In genomic region chr17:81518785-81519283, GRCh38 we compare ENCODE assay signal across 8 cellular contexts. TPM values are rescaled to one million over a fixed set of nuclear protein-coding genes. Genes with fewer than 3 reads are reported as not detected.
A peak's percentile ranks its signal among the peaks of the same experiment; 100 is the strongest.
DNase-seq lines count a peak whose midpoint lies in the region; ATAC-seq and TF ChIP-seq lines count a peak whose summit lies in the region.

No MANE protein-coding gene starts in this region.

- H4K20me1 ChIP-seq in BLaER1 (peaks cover 54% of the 10 kb centered on the region), H9 (ENCODE audit: control insufficient read depth, insufficient read depth, insufficient read length) (no peaks in the 10 kb centered on the region)

- H3K56ac ChIP-seq in H9 (ENCODE audit: insufficient read length, low read depth, low read length), result no peak overlapping the region

- no peak overlapping the region for H3K4ac ChIP-seq in H9 (ENCODE audit: low read depth, low read length)

- H2BK20ac ChIP-seq in H9 (ENCODE audit: low read depth, low read length, poor library complexity, severe bottlenecking), result no peak overlapping the region

- H3K79me2 ChIP-seq in H9 (ENCODE audit: insufficient read depth, low read length), result peaks cover 7% of the 10 kb centered on the region; the same call in 1 of the 2 replicates

- no peak overlapping the region for H2AFZ ChIP-seq in H9 (ENCODE audit: low read length)

- peaks cover 21 to 31% of the 10 kb centered on the region in 2 experiments for H3K4me1 Mint-ChIP-seq in H9

- H3K4me3 ChIP-seq in BLaER1 (peak overlapping the region; percentile 65), iPS-11a (ENCODE audit: low read depth, low read length) (peak overlapping the region; percentile 28), spleen (peak overlapping the region; percentile 44 to 94 (median 58))

- no peak overlapping the region for H4K5ac ChIP-seq in H9 (ENCODE audit: insufficient read length, low read depth, low read length)

- H3K14ac ChIP-seq in H9 (ENCODE audit: insufficient read depth, low read length), result peak overlapping the region; percentile 14

- H2BK5ac ChIP-seq in H9 (ENCODE audit: insufficient read length, low read length), result no peak overlapping the region

- ATAC-seq in activated naive CD4-positive, alpha-beta T cell treated with anti-CD3 and anti-CD28 coated beads, Interleukin-2, amount 50 U/mL, for 72 hours, result peak; percentile 5 to 9
- ATAC-seq in HG03039 (IDR thresholded peaks at IDR 0.05; ENCODE audit: unreplicated experiment) (no peak), HG03460 (IDR thresholded peaks at IDR 0.05; ENCODE audit: unreplicated experiment) (no peak)

- TF ChIP-seq POLR2A in spleen (IDR thresholded peaks at IDR 0.05), result no peak

- peaks cover 74% of the 10 kb centered on the region for H3K4me1 ChIP-seq in BLaER1
- peaks cover 4% of the 10 kb centered on the region; the same call in 1 of the 2 replicates for H3K4me1 ChIP-seq in H9 (ENCODE audit: insufficient read depth, low read length)
- H3K4me1 ChIP-seq in spleen, result peaks cover 41 to 72% (median 57%) of the 10 kb centered on the region in 6 donors

- no peak overlapping the region for H2BK15ac ChIP-seq in H9 (ENCODE audit: low read depth, low read length)

- H3K9ac ChIP-seq in BLaER1 (peak overlapping the region; percentile 64), H9 (ENCODE audit: extremely low read depth, insufficient read length, low read length) (no peak overlapping the region)

- TF ChIP-seq CTCF in H9 (conservative IDR thresholded peaks at IDR 0.05), result no peak
- no peak for TF ChIP-seq CTCF in spleen (IDR thresholded peaks at IDR 0.05 in 8 of 11, conservative IDR thresholded peaks at IDR 0.05 in 3 of 11)

- peak overlapping the region; percentile 99 for H3K4me2 ChIP-seq in BLaER1
- peak overlapping the region; percentile 35 for H3K4me2 ChIP-seq in H9 (ENCODE audit: insufficient read depth, insufficient read length, low read length)

- H3K27me3 ChIP-seq in BLaER1 (peaks cover 27% of the 10 kb centered on the region), H9 (ENCODE audit: insufficient read depth, low read length) (no peaks in the 10 kb centered on the region; the same call in 1 of the 2 replicates), spleen (replicated peaks in 1 of 7) (peaks cover 0 to 17% (median 0%) of the 10 kb centered on the region in 7 donors)

- no peak overlapping the region for H4K91ac ChIP-seq in H9 (ENCODE audit: insufficient read length, low read depth, low read length)

- H3K27me3 Mint-ChIP-seq in H9 (ENCODE audit: low read depth), result peaks cover 45% of the 10 kb centered on the region

- H2AK5ac ChIP-seq in H9 (ENCODE audit: insufficient read length, low read length), result no peak overlapping the region

- no peaks in the 10 kb centered on the region for H3K36me3 ChIP-seq in BLaER1
- no peaks in the 10 kb centered on the region for H3K36me3 ChIP-seq in spleen

- intact Hi-C loops in spleen (cut with DNase I; ENCODE audit: low total_unique reads), result no loop called here

- peaks cover 2% of the 10 kb centered on the region for H3K79me1 ChIP-seq in H9 (ENCODE audit: insufficient read depth, low read depth, low read length, poor library complexity, severe bottlenecking)

- no peak overlapping the region for H2BK12ac ChIP-seq in H9 (ENCODE audit: insufficient read length, low read depth, low read length)

- H3K27ac Mint-ChIP-seq in H9, result no peak overlapping the region
- no peak overlapping the region for H3K27ac Mint-ChIP-seq in activated naive CD4-positive, alpha-beta T cell treated with anti-CD3 and anti-CD28 coated beads, Interleukin-2, amount 50 U/mL, for 72 hours

- no peaks in the 10 kb centered on the region for H3K9me3 Mint-ChIP-seq in H9
- no peaks in the 10 kb centered on the region for H3K9me3 Mint-ChIP-seq in activated naive CD4-positive, alpha-beta T cell treated with anti-CD3 and anti-CD28 coated beads, Interleukin-2, amount 50 U/mL, for 72 hours

- H3K4me3 Mint-ChIP-seq in H9, result peak overlapping the region; percentile 49 to 67; a peak in 4 of 5 replicates

- no peak overlapping the region for H4K8ac ChIP-seq in H9 (replicated peaks; ENCODE audit: insufficient read length, low read depth, low read length)

- peaks cover 0 to 5% (median 0%) of the 10 kb centered on the region in 3 experiments; a peak in 1 of 7 replicates for H3K36me3 Mint-ChIP-seq in H9 (ENCODE audit: insufficient read depth in 1 of 3, low read depth in 3 of 3)
- H3K36me3 Mint-ChIP-seq in activated naive CD4-positive, alpha-beta T cell treated with anti-CD3 and anti-CD28 coated beads, Interleukin-2, amount 50 U/mL, for 72 hours, result peaks cover 0 to 5% of the 10 kb centered on the region in 2 donors

- no peaks in the 10 kb centered on the region for H3K9me3 ChIP-seq in BLaER1
- no peaks in the 10 kb centered on the region for H3K9me3 ChIP-seq in H9 (ENCODE audit: control insufficient read depth, low read depth, low read length)
- H3K9me3 ChIP-seq in spleen, result no peaks in the 10 kb centered on the region

- H2BK120ac ChIP-seq in H9 (ENCODE audit: low read depth, low read length, poor library complexity, severe bottlenecking), result no peak overlapping the region

- WGBS in H9 (ENCODE audit: extremely low coverage, insufficient read length, low lambda C conversion rate), result no CpG with 5 or more reads among the region's 47 CpGs
- 0 to 8% (median 2%) methylated on average over 8 to 47 of the region's 47 CpGs for WGBS in spleen, 5 donors

- H3K23me2 ChIP-seq in H9 (ENCODE audit: insufficient read length, low read depth, low read length, poor library complexity, severe bottlenecking), result peaks cover 22% of the 10 kb centered on the region

- DNase-seq in H9 (no peak), spleen (peak; percentile 93), NK-92 (lab: John Stamatoyannopoulos, UW; ENCODE audit: unreplicated experiment) (no peak)
- peak in 1 of 2 donors; percentile 39 for DNase-seq in activated naive CD4-positive, alpha-beta T cell treated with anti-CD3 and anti-CD28 coated beads, Interleukin-2, amount 50 U/mL, for 72 hours (ENCODE audit: low spot score in 2 of 2)

- peak overlapping the region; percentile 4 for H3K18ac ChIP-seq in H9 (ENCODE audit: insufficient read length, low read depth, low read length)

- H3K23ac ChIP-seq in H9 (ENCODE audit: insufficient read length, low read depth, low read length), result no peak overlapping the region

- H3T11ph ChIP-seq in H9 (ENCODE audit: low read length), result no peak overlapping the region

- H3K27ac ChIP-seq in BLaER1 (peak overlapping the region; percentile 57), H9 (ENCODE audit: insufficient read length, low read depth, low read length) (no peak overlapping the region), spleen (peak overlapping the region; percentile 59 to 100 (median 100))

RNA-seq across cellular contexts. Expression of gene ACTG1, which starts 6.2 kb away (rescaled TPM):
- total RNA-seq in H9 (2021) (4,136 and 4,160 TPM in 2 replicates), spleen (1,000 to 10,000 TPM; 1,726 to 6,270 (median 2,803) TPM)
- total RNA-seq in activated naive CD4-positive, alpha-beta T cell treated with anti-CD3 and anti-CD28 coated beads, Interleukin-2, amount 50 U/mL, for 72 hours, result 1,000 to 10,000 TPM; 6,062 to 6,573 TPM
- 1,000 to 10,000 TPM; 1,119 to 1,902 (median 1,793) TPM for polyA plus RNA-seq in spleen

RNA-seq across cellular contexts. Expression of gene FSCN2, which starts 9.3 kb away (rescaled TPM):
- total RNA-seq in H9 (2021), result 1.0 and 1.6 TPM in 2 replicates
- under 1 TPM; 0.30 to 0.86 TPM for total RNA-seq in activated naive CD4-positive, alpha-beta T cell treated with anti-CD3 and anti-CD28 coated beads, Interleukin-2, amount 50 U/mL, for 72 hours
- 1 to 10 TPM; 1.2 to 4.0 (median 2.8) TPM for total RNA-seq in spleen
- 1 to 10 TPM in 1 of 3 donors, under 1 TPM in 2; 0.41 to 2.6 (median 0.76) TPM for polyA plus RNA-seq in spleen

RNA-seq across cellular contexts. Expression of gene FAAP100, which starts 33.3 kb away (rescaled TPM):
- 54.0 and 54.8 TPM in 2 replicates for total RNA-seq in H9 (2021)
- total RNA-seq in activated naive CD4-positive, alpha-beta T cell treated with anti-CD3 and anti-CD28 coated beads, Interleukin-2, amount 50 U/mL, for 72 hours, result 10 to 100 TPM; 19.8 to 37.9 TPM
- 10 to 100 TPM; 36.8 to 59.2 (median 50.2) TPM for total RNA-seq in spleen
- 10 to 100 TPM; 32.2 to 77.2 (median 52.0) TPM for polyA plus RNA-seq in spleen

Comparison
In these comparisons a context has a peak if more than half of its experiments do, and no peak if none do; other contexts are left out.
1. ATAC-seq: peak in activated naive CD4-positive, alpha-beta T cell treated with anti-CD3 and anti-CD28 coated beads, Interleukin-2, amount 50 U/mL, for 72 hours (2 of 2); none in HG03039 (single experiment) and HG03460 (single experiment).
2. Peak in every context shown above with its lines, with median percentiles within 50 percentile points of each other: H3K4me3 ChIP-seq.